8 cellular contexts compared by ENCODE assay signal in genomic region chr16:19907161-19907992, GRCh38.
DNase-seq lines count a peak whose midpoint lies in the region; ATAC-seq lines count a peak whose summit lies in the region.

No MANE protein-coding gene starts in this region.

- ATAC-seq in HG02973 (IDR thresholded peaks at IDR 0.05; ENCODE audit: unreplicated experiment) (peak; percentile 67), HG03108 (IDR thresholded peaks at IDR 0.05; ENCODE audit: unreplicated experiment) (no peak)

- DNase-seq in ELR (ENCODE audit: low read depth) (peak; percentile 69), NCI-H526 treated with DMSO at 0.1 percent for 48 hours (lab: John Stamatoyannopoulos, UW) (peak; percentile 33), dedifferentiated amniotic fluid mesenchymal stem cell (ENCODE audit: extremely low spot score) (peak; percentile 55), medulla oblongata (ENCODE audit: extremely low spot score) (peak; percentile 67)
- peak; percentile 54 to 59 for DNase-seq in activated CD4-positive, alpha-beta T cell treated with anti-CD3 and anti-CD28 coated beads, Interleukin-2, amount 50 U/mL, for 4 hours
- peak; percentile 35 to 47 for DNase-seq in stimulated activated CD8-positive, alpha-beta memory T cell treated with anti-CD3 and anti-CD28 coated beads, Interleukin-15, amount 100 ng/mL, for 48 hours (ENCODE audit: low read depth in 2 of 2)
